Comparison of ENCODE assay signal across 8 cellular contexts in the genomic region with DNA sequence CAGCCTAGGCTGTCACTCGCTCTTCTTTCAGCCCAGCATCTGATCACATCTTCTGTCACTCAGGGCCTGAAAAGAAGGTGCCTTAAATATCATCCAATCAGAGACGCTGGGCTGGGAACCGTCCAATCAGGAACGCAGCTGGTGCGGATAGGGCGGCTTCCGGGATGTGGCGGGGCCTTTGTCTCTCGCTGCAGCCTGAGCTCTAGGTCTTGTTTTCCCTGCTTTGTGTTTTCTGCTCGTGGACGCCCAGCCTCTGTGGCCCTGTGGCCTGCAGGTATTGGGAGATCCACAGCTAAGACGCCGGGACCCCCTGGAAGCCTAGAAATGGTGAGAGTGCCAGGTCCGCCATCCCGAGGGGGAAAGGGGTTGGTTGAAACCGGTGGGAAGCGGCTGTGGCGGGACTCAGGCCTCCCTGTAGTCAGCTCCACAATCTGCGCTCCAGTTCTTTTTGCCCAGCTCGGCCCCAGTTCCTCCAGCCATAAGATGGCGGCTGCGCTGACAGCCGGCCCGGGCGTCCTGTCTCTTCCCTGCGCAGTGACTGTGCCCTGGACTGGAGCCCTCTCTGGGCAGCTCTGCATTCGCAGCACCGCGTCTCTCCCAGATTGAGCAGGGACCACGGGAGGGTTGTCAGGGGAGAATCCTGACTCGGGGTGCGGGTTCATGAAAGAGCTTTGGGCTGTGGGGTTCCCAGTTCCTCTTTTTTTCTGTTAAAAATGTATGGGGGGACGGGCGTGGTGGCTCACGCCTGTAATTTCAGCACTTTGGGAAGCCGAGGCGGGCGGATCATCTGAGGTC. TPM values are rescaled to one million over a fixed set of nuclear protein-coding genes. Genes with fewer than 3 reads are reported as not detected.
DNase-seq lines count a peak whose midpoint lies in the region; ATAC-seq and TF ChIP-seq lines count a peak whose summit lies in the region.

TSS of gene ZNF85 (plus strand) at position 175 of the 795 bp plus-strand sequence. CDS start at position 325, 150 bp downstream.

- DNase-seq in AG08395 (ENCODE audit: low spot score), result peak; percentile 91
- DNase-seq in NCI-H748 (lab: John Stamatoyannopoulos, UW; ENCODE audit: unreplicated experiment), result peak; percentile 92
- DNase-seq in activated CD8-positive, alpha-beta memory T cell treated with anti-CD3 and anti-CD28 coated beads for 24 hours, result peak; percentile 92
- DNase-seq in effector CD8-positive, alpha-beta T cell (lab: John Stamatoyannopoulos, UW), result peak; percentile 85
- peak; percentile 94 for DNase-seq in lung microvascular endothelial cell (ENCODE audit: low read depth in 2 of 2)
- peak; percentile 57 to 79 (median 77) for DNase-seq in stimulated activated CD4-positive, alpha-beta T cell treated with anti-CD3 and anti-CD28 coated beads, TNF-alpha, amount 100 ng/mL, for 4 hours (ENCODE audit: low read depth in 3 of 3)

- peak; percentile 96 for ATAC-seq in HG03196 (IDR thresholded peaks at IDR 0.05; ENCODE audit: unreplicated experiment)

- TF ChIP-seq POLR2A in GM18951 (IDR thresholded peaks at IDR 0.05; ENCODE audit: extremely low read depth, insufficient read depth, insufficient read length), result peak; percentile 60

- in situ Hi-C loops in GM18951 (cut with MboI; ENCODE audit: low sequenced_read_pairs, unreplicated experiment), result no loop called here

RNA-seq across cellular contexts. Expression of gene ZNF85, which starts in this region (rescaled TPM):
- 6.8 and 9.7 TPM in 2 replicates for total RNA-seq in lung microvascular endothelial cell

Comparison
In these comparisons a context has a peak if more than half of its experiments do, and no peak if none do; other contexts are left out.
1. Peak in every context shown above with its lines: DNase-seq and ATAC-seq.